Comparison of ENCODE assay signal across 17 cellular contexts in the genomic region with DNA sequence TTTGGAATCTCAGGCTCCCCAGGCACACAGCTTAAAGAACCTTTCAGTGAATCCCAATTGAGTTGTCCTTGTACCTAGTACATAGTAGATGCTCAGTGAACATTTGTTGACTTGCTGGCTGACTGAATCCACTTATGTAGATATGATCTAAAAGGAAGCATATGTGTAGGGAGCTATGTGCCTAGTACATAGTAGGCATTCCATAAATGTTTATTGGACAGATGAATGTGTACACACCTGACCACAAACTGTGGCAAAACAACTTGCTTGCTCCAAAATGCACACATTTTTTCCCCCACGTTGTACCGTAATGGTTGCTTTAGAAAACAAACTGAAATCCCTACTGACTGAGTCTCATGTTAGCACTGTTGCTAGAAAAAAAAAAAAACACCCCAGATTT.
"Had no signal": no experiment of that assay in that cellular context is flagged by ENCODE, and none has a peak within 500 bp of the region (broad histone marks: within the 10 kb centered on the region; RNA-seq: fewer than 3 reads in every experiment).

No MANE protein-coding gene starts in this region.

- H3K27me3 ChIP-seq: body of pancreas, colonic mucosa, pancreas, SJCRH30 had no signal

- H3K9me3 ChIP-seq: adrenal gland, body of pancreas, colonic mucosa, pancreas, SJCRH30, tibial artery had no signal

- H3K4me3 ChIP-seq: adrenal gland, body of pancreas, colonic mucosa, pancreas, SJCRH30, tibial artery had no signal

- ATAC-seq: body of pancreas; left lobe of liver; pancreas; stimulated activated memory B cell treated with anti-CD40 and anti-IgM and Interleukin-4, amounts not matched to agents 10 μg/mL and 1 μg/mL and 100 μg/mL, for 72 hours had no signal

- FAIRE-seq: endometrium, pancreas had no signal

- H3K36me3 ChIP-seq: adrenal gland, colonic mucosa, pancreas, SJCRH30, tibial artery had no signal

- H3K27me3 Mint-ChIP-seq: stimulated activated memory B cell treated with anti-CD40 and anti-IgM and Interleukin-4, amounts not matched to agents 10 μg/mL and 1 μg/mL and 100 μg/mL, for 72 hours had no signal

- H3K36me3 Mint-ChIP-seq: stimulated activated memory B cell treated with anti-CD40 and anti-IgM and Interleukin-4, amounts not matched to agents 10 μg/mL and 1 μg/mL and 100 μg/mL, for 72 hours had no signal

- H3K9me3 Mint-ChIP-seq: activated T-cell treated with anti-CD3 and anti-CD28 coated beads, Interleukin-2, amount 50 U/mL, for 72 hours; stimulated activated memory B cell treated with anti-CD40 and anti-IgM and Interleukin-4, amounts not matched to agents 10 μg/mL and 1 μg/mL and 100 μg/mL, for 72 hours had no signal

- H3K4me1 ChIP-seq: adrenal gland, body of pancreas, colonic mucosa, pancreas, SJCRH30 had no signal

- DNase-seq: activated CD4-positive, alpha-beta T cell treated with anti-CD3 and anti-CD28 coated beads for 1 hour; activated CD8-positive, alpha-beta memory T cell treated with anti-CD3 and anti-CD28 coated beads, Interleukin-2, amount 50 U/mL, for 48 hours; activated gamma-delta T cell treated with Interleukin-2 at 50 U/mL for 16 hours; adrenal gland; body of pancreas; caudate nucleus; colonic mucosa; islet precursor cell; mammary epithelial cell; pancreas; SJCRH30; T-helper 9 cell; tibial artery had no signal

- H3K4me3 Mint-ChIP-seq: stimulated activated memory B cell treated with anti-CD40 and anti-IgM and Interleukin-4, amounts not matched to agents 10 μg/mL and 1 μg/mL and 100 μg/mL, for 72 hours had no signal

- H3K27ac Mint-ChIP-seq: stimulated activated memory B cell treated with anti-CD40 and anti-IgM and Interleukin-4, amounts not matched to agents 10 μg/mL and 1 μg/mL and 100 μg/mL, for 72 hours had no signal

- H3K27ac ChIP-seq: adrenal gland, body of pancreas, colonic mucosa, pancreas, SJCRH30, tibial artery had no signal
